In the genomic region with DNA sequence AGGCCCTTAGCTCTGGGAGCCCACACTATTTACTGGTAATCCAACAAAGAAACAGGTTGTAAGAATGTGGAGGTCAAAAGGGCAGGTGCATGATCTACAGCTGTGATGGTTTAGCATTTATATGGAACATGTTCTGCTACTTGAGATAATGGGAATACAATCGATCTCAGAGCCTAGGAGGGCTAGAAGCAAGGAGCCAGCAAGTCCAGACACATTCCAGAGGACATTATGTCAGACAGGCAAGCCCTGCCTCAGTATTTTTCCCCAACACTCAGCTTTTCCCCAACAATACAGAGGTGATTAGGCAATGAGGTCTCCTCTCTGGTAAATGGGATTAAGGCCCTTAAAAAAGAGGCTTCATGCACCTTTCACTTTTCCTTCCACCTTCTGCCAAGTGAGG, we compare ENCODE assay signal across 23 cellular contexts. TPM values are rescaled to one million over a fixed set of nuclear protein-coding genes. Genes with fewer than 3 reads are reported as not detected.
DNase-seq lines count a peak whose midpoint lies in the region; ATAC-seq and TF ChIP-seq lines count a peak whose summit lies in the region.
"Had no signal": no experiment of that assay in that cellular context is flagged by ENCODE, and none has a peak within 500 bp of the region (broad histone marks: within the 10 kb centered on the region; RNA-seq: fewer than 3 reads in every experiment).

No MANE protein-coding gene starts in this region.

- TF ChIP-seq CTCF in epithelial cell of esophagus (IDR thresholded peaks at IDR 0.05; ENCODE audit: insufficient read depth, low read depth, low read length, missing control alignments): no peak

- H3K4me1 Mint-ChIP-seq in T-helper 2 cell treated with Interferon-gamma antibody and Interleukin-4, amounts not matched to agents 5 μg/mL and 100 μg/mL, for 36 hours (ENCODE audit: low read depth): no peaks in the 10 kb centered on the region
- H3K4me1 Mint-ChIP-seq: neural crest cell; stimulated activated memory B cell treated with anti-CD40 and anti-IgM and Interleukin-4, amounts not matched to agents 10 μg/mL and 1 μg/mL and 100 μg/mL, for 72 hours had no signal

- H3K27me3 Mint-ChIP-seq in T-helper 2 cell treated with Interferon-gamma antibody and Interleukin-4, amounts not matched to agents 5 μg/mL and 100 μg/mL, for 36 hours (ENCODE audit: low read depth): no peaks in the 10 kb centered on the region
- H3K27me3 Mint-ChIP-seq: activated CD4-positive, alpha-beta memory T cell treated with anti-CD3 and anti-CD28 coated beads for 36 hours; stimulated activated memory B cell treated with anti-CD40 and anti-IgM and Interleukin-4, amounts not matched to agents 10 μg/mL and 1 μg/mL and 100 μg/mL, for 72 hours had no signal

- no peak overlapping the region for H3K4me3 ChIP-seq in epithelial cell of esophagus (ENCODE audit: low read length)
- H3K4me3 ChIP-seq: adrenal gland, cardiac muscle cell, heart right ventricle, testis had no signal

- no peak overlapping the region for H3K4me3 Mint-ChIP-seq in T-helper 2 cell treated with Interferon-gamma antibody and Interleukin-4, amounts not matched to agents 5 μg/mL and 100 μg/mL, for 36 hours
- H3K4me3 Mint-ChIP-seq: activated CD4-positive, alpha-beta memory T cell treated with anti-CD3 and anti-CD28 coated beads for 36 hours; neural crest cell; stimulated activated memory B cell treated with anti-CD40 and anti-IgM and Interleukin-4, amounts not matched to agents 10 μg/mL and 1 μg/mL and 100 μg/mL, for 72 hours had no signal

- peak; percentile 13 for DNase-seq in NCI-H2227 (lab: John Stamatoyannopoulos, UW; ENCODE audit: unreplicated experiment)
- no peak for DNase-seq in NCI-H2227 treated with DMSO at 0.1 percent for 48 hours (lab: John Stamatoyannopoulos, UW)
- peak; percentile 60 for DNase-seq in epithelial cell of esophagus (ENCODE audit: low read depth)
- DNase-seq in mucosa of gallbladder (ENCODE audit: low spot score): peak; percentile 63
- DNase-seq in T-helper 2 cell treated with Interferon-gamma antibody and Interleukin-4, amounts not matched to agents 5 μg/mL and 100 μg/mL, for 36 hours (ENCODE audit: low spot score): no peak
- DNase-seq in NOMO-1 (lab: John Stamatoyannopoulos, UW; ENCODE audit: unreplicated experiment in 2 of 2): no peak
- DNase-seq in OCI-M2 (lab: John Stamatoyannopoulos, UW; ENCODE audit: unreplicated experiment): no peak
- DNase-seq: activated CD4-positive, alpha-beta memory T cell treated with anti-CD3 and anti-CD28 coated beads for 36 hours; activated CD4-positive, CD25-positive, alpha-beta regulatory T cell; activated effector memory CD4-positive, alpha-beta T cell treated with anti-CD3 and anti-CD28 coated beads, Interleukin-2, amount 50 U/mL, for 16 hours; adrenal gland; DMS79; heart right ventricle; left ventricle myocardium superior; NCI-H1436; NCI-H526 treated with DMSO at 0.1 percent for 48 hours; T1000; testis had no signal

- no peak overlapping the region for H3K27ac Mint-ChIP-seq in T-helper 2 cell treated with Interferon-gamma antibody and Interleukin-4, amounts not matched to agents 5 μg/mL and 100 μg/mL, for 36 hours
- H3K27ac Mint-ChIP-seq: activated CD4-positive, alpha-beta memory T cell treated with anti-CD3 and anti-CD28 coated beads for 36 hours; stimulated activated memory B cell treated with anti-CD40 and anti-IgM and Interleukin-4, amounts not matched to agents 10 μg/mL and 1 μg/mL and 100 μg/mL, for 72 hours had no signal

- H3K9me3 Mint-ChIP-seq in T-helper 2 cell treated with Interferon-gamma antibody and Interleukin-4, amounts not matched to agents 5 μg/mL and 100 μg/mL, for 36 hours: no peaks in the 10 kb centered on the region
- H3K9me3 Mint-ChIP-seq: stimulated activated memory B cell treated with anti-CD40 and anti-IgM and Interleukin-4, amounts not matched to agents 10 μg/mL and 1 μg/mL and 100 μg/mL, for 72 hours had no signal

- no peaks in the 10 kb centered on the region for H3K36me3 Mint-ChIP-seq in T-helper 2 cell treated with Interferon-gamma antibody and Interleukin-4, amounts not matched to agents 5 μg/mL and 100 μg/mL, for 36 hours (ENCODE audit: low read depth)
- H3K36me3 Mint-ChIP-seq: activated CD4-positive, alpha-beta memory T cell treated with anti-CD3 and anti-CD28 coated beads for 36 hours; stimulated activated memory B cell treated with anti-CD40 and anti-IgM and Interleukin-4, amounts not matched to agents 10 μg/mL and 1 μg/mL and 100 μg/mL, for 72 hours had no signal

- ATAC-seq in HG02759 (IDR thresholded peaks at IDR 0.05; ENCODE audit: unreplicated experiment): no peak
- ATAC-seq: heart right ventricle; left ventricle myocardium superior; stimulated activated memory B cell treated with anti-CD40 and anti-IgM and Interleukin-4, amounts not matched to agents 10 μg/mL and 1 μg/mL and 100 μg/mL, for 72 hours had no signal

RNA-seq across cellular contexts. Expression of a gene that starts 21.4 kb away (rescaled TPM):
- 1.2 TPM for total RNA-seq in mucosa of gallbladder
- total RNA-seq: activated CD4-positive, alpha-beta memory T cell treated with anti-CD3 and anti-CD28 coated beads for 36 hours; adrenal gland; cardiac muscle cell; heart right ventricle; left ventricle myocardium superior; neural crest cell; pulmonary artery endothelial cell; testis had no signal

Comparison
In these comparisons a context has a peak if more than half of its experiments do, and no peak if none do; other contexts are left out.
1. DNase-seq: peak in NCI-H2227 (single experiment), epithelial cell of esophagus (single experiment) and mucosa of gallbladder (single experiment); none in NCI-H2227 treated with DMSO at 0.1 percent for 48 hours (single experiment), T-helper 2 cell treated with Interferon-gamma antibody and Interleukin-4, amounts not matched to agents 5 μg/mL and 100 μg/mL, for 36 hours (single experiment), NOMO-1 (0 of 2) and OCI-M2 (single experiment).